38 cellular contexts compared by ENCODE assay signal in the genomic region with DNA sequence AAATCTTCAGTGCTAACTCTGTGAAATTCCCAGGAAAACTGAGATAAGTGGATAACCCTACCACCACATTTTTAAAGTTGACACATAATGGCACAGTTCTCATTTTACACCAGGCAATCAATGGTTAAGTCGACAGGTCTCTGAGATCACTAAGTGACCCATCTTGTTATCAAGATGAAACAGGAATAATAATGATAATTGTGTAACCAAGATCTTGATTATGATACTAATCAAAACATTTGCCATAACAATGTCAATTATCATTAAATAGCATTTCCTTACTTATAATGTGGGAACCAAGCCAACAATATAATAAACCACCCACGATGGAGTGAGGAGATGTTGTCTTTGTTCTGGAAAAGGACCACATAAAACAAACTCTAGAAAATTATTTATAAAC.
"Had no signal": no experiment of that assay in that cellular context is flagged by ENCODE, and none has a peak within 500 bp of the region (broad histone marks: within the 10 kb centered on the region; RNA-seq: fewer than 3 reads in every experiment).

No MANE protein-coding gene starts in this region.

- H3K9me3 ChIP-seq: adrenal gland had no signal

- H3K27ac Mint-ChIP-seq: activated B cell treated with CpG ODN at 0.5 μM for 24 hours; activated CD4-positive, alpha-beta memory T cell treated with anti-CD3 and anti-CD28 coated beads for 36 hours; activated CD4-positive, alpha-beta T cell treated with anti-CD3 and anti-CD28 coated beads, Interleukin-2, amount 10 ng/mL, durations not matched to agents 24 days and 14 days; activated CD8-positive, alpha-beta T cell treated with anti-CD3 and anti-CD28 coated beads for 36 hours; activated naive CD4-positive, alpha-beta T cell treated with anti-CD3 and anti-CD28 coated beads for 36 hours; activated naive CD4-positive, alpha-beta T cell treated with anti-CD3 and anti-CD28 coated beads, Interleukin-2, amount 50 U/mL, for 72 hours; activated naive CD8-positive, alpha-beta T cell treated with anti-CD3 and anti-CD28 coated beads for 36 hours; activated T-cell treated with anti-CD3 and anti-CD28 coated beads, Interleukin-2, amount 50 U/mL, for 72 hours; activated T-helper 1 cell treated with anti-CD3 and anti-CD28 coated beads, Interleukin-12 subunit alpha, Interleukin-12 subunit beta, Interleukin-2, Interleukin-4 antibody, amounts not matched to agents 30 ng/mL and 10 ng/mL and 1 ng/mL, durations not matched to agents 14 hours and 24 hours and 36 hours; activated T-helper 17 cell treated with anti-CD3 and anti-CD28 coated beads, Interleukin-2, amount 50 U/mL, for 72 hours; brain; T-helper 1 cell treated with Interleukin-12 subunit alpha and Interleukin-12 subunit beta and Interleukin-4 antibody, amounts not matched to agents 30 μg/mL and 1 μg/mL, for 36 hours; T-helper 2 cell treated with Interferon-gamma antibody and Interleukin-4, amounts not matched to agents 5 μg/mL and 100 μg/mL, for 36 hours had no signal

- H3K27me3 ChIP-seq: adrenal gland, cardiac muscle cell had no signal

- ATAC-seq: activated CD8-positive, alpha-beta T cell treated with anti-CD3 and anti-CD28 coated beads for 36 hours; activated naive CD4-positive, alpha-beta T cell treated with anti-CD3 and anti-CD28 coated beads, Interleukin-2, amount 50 U/mL, for 72 hours; activated T-cell treated with anti-CD3 and anti-CD28 coated beads, Interleukin-2, amount 50 U/mL, for 4 hours; activated T-cell treated with anti-CD3 and anti-CD28 coated beads, Interleukin-2, amount 50 U/mL, for 72 hours; activated T-helper 17 cell treated with anti-CD3 and anti-CD28 coated beads, Interleukin-2, amount 50 U/mL, for 72 hours had no signal

- DNase-seq: activated B cell treated with CpG ODN at 0.5 μM for 24 hours; activated CD4-positive, alpha-beta memory T cell treated with anti-CD3 and anti-CD28 coated beads for 36 hours; activated CD4-positive, alpha-beta T cell treated with anti-CD3 and anti-CD28 coated beads for 4 hours; activated CD4-positive, alpha-beta T cell treated with anti-CD3 and anti-CD28 coated beads, Interleukin-2, amount 10 ng/mL, durations not matched to agents 24 days and 14 days; activated CD4-positive, alpha-beta T cell treated with anti-CD3 and anti-CD28 coated beads, Interleukin-2, amount 50 U/mL, for 1 hour; activated CD4-positive, alpha-beta T cell treated with anti-CD3 and anti-CD28 coated beads, Interleukin-2, amount 50 U/mL, for 4 hours; activated CD4-positive, CD25-positive, alpha-beta regulatory T cell treated with anti-CD3 and anti-CD28 coated beads, Interleukin-2, amount 50 U/mL, for 72 hours; activated CD8-positive, alpha-beta memory T cell treated with anti-CD3 and anti-CD28 coated beads, Interleukin-2, amount 50 U/mL, for 4 hours; activated CD8-positive, alpha-beta T cell treated with anti-CD3 and anti-CD28 coated beads for 36 hours; activated effector memory CD4-positive, alpha-beta T cell treated with anti-CD3 and anti-CD28 coated beads, Interleukin-2, amount 50 U/mL, for 16 hours; activated gamma-delta T cell treated with Interleukin-2 at 50 U/mL for 16 hours; activated naive CD4-positive, alpha-beta T cell; activated naive CD4-positive, alpha-beta T cell treated with anti-CD3 and anti-CD28 coated beads for 36 hours; activated naive CD4-positive, alpha-beta T cell treated with anti-CD3 and anti-CD28 coated beads, Interleukin-2, amount 50 U/mL, for 16 hours; activated naive CD8-positive, alpha-beta T cell treated with anti-CD3 and anti-CD28 coated beads for 36 hours; activated T-cell treated with anti-CD3 and anti-CD28 coated beads for 4 hours; activated T-cell treated with anti-CD3 and anti-CD28 coated beads, Interleukin-2, amount 50 U/mL, for 1 hour; activated T-cell treated with anti-CD3 and anti-CD28 coated beads, Interleukin-2, amount 50 U/mL, for 4 hours; activated T-cell treated with anti-CD3 and anti-CD28 coated beads, Interleukin-2, amount 50 U/mL, for 72 hours; adrenal gland; amniotic stem cell; aorta; caudate nucleus; cerebellar nuclear complex; T-helper 2 cell; T-helper 9 cell had no signal

- H3K36me3 ChIP-seq: adrenal gland, cardiac muscle cell had no signal

- H3K27me3 Mint-ChIP-seq: activated B cell treated with CpG ODN at 0.5 μM for 24 hours; activated CD4-positive, alpha-beta memory T cell treated with anti-CD3 and anti-CD28 coated beads for 36 hours; activated CD4-positive, alpha-beta T cell treated with anti-CD3 and anti-CD28 coated beads, Interleukin-2, amount 10 ng/mL, durations not matched to agents 24 days and 14 days; activated CD8-positive, alpha-beta T cell treated with anti-CD3 and anti-CD28 coated beads for 36 hours; activated naive CD8-positive, alpha-beta T cell treated with anti-CD3 and anti-CD28 coated beads for 36 hours; activated T-helper 17 cell treated with anti-CD3 and anti-CD28 coated beads, Interleukin-2, amount 50 U/mL, for 72 hours; brain; central memory CD8-positive, alpha-beta T cell had no signal

- H3K27ac ChIP-seq: adrenal gland, cardiac muscle cell, VCaP had no signal

- H3K36me3 Mint-ChIP-seq: activated CD4-positive, alpha-beta memory T cell treated with anti-CD3 and anti-CD28 coated beads for 36 hours; activated naive CD4-positive, alpha-beta T cell treated with anti-CD3 and anti-CD28 coated beads, Interleukin-2, amount 50 U/mL, for 72 hours; activated naive CD8-positive, alpha-beta T cell treated with anti-CD3 and anti-CD28 coated beads for 36 hours; brain had no signal

- H3K4me1 Mint-ChIP-seq: activated B cell treated with CpG ODN at 0.5 μM for 24 hours; activated CD4-positive, alpha-beta T cell treated with anti-CD3 and anti-CD28 coated beads, Interleukin-2, amount 10 ng/mL, durations not matched to agents 24 days and 14 days; activated naive CD8-positive, alpha-beta T cell treated with anti-CD3 and anti-CD28 coated beads for 36 hours; activated T-helper 17 cell treated with anti-CD3 and anti-CD28 coated beads, Interleukin-2, amount 50 U/mL, for 72 hours; brain; central memory CD8-positive, alpha-beta T cell had no signal

- H3K9me3 Mint-ChIP-seq: activated B cell treated with CpG ODN at 0.5 μM for 24 hours; activated CD4-positive, alpha-beta T cell treated with anti-CD3 and anti-CD28 coated beads, Interleukin-2, amount 10 ng/mL, durations not matched to agents 24 days and 14 days; activated CD8-positive, alpha-beta T cell treated with anti-CD3 and anti-CD28 coated beads for 36 hours; activated naive CD4-positive, alpha-beta T cell treated with anti-CD3 and anti-CD28 coated beads for 36 hours; activated naive CD8-positive, alpha-beta T cell treated with anti-CD3 and anti-CD28 coated beads for 36 hours; activated T-cell treated with anti-CD3 and anti-CD28 coated beads, Interleukin-2, amount 50 U/mL, for 72 hours; activated T-helper 1 cell treated with anti-CD3 and anti-CD28 coated beads, Interleukin-12 subunit alpha, Interleukin-12 subunit beta, Interleukin-2, Interleukin-4 antibody, amounts not matched to agents 30 ng/mL and 10 ng/mL and 1 ng/mL, durations not matched to agents 14 hours and 24 hours and 36 hours; T-helper 1 cell treated with Interleukin-12 subunit alpha and Interleukin-12 subunit beta and Interleukin-4 antibody, amounts not matched to agents 30 μg/mL and 1 μg/mL, for 36 hours; T-helper 2 cell treated with Interferon-gamma antibody and Interleukin-4, amounts not matched to agents 5 μg/mL and 100 μg/mL, for 36 hours had no signal

- H3K4me3 Mint-ChIP-seq: activated B cell treated with CpG ODN at 0.5 μM for 24 hours; activated CD4-positive, alpha-beta memory T cell treated with anti-CD3 and anti-CD28 coated beads for 36 hours; activated CD4-positive, alpha-beta T cell treated with anti-CD3 and anti-CD28 coated beads, Interleukin-2, amount 10 ng/mL, durations not matched to agents 24 days and 14 days; activated CD8-positive, alpha-beta T cell treated with anti-CD3 and anti-CD28 coated beads for 36 hours; activated naive CD4-positive, alpha-beta T cell treated with anti-CD3 and anti-CD28 coated beads for 36 hours; activated naive CD8-positive, alpha-beta T cell treated with anti-CD3 and anti-CD28 coated beads for 36 hours; activated T-cell treated with anti-CD3 and anti-CD28 coated beads, Interleukin-2, amount 50 U/mL, for 4 hours; activated T-cell treated with anti-CD3 and anti-CD28 coated beads, Interleukin-2, amount 50 U/mL, for 72 hours; activated T-helper 1 cell treated with anti-CD3 and anti-CD28 coated beads, Interleukin-12 subunit alpha, Interleukin-12 subunit beta, Interleukin-2, Interleukin-4 antibody, amounts not matched to agents 30 ng/mL and 10 ng/mL and 1 ng/mL, durations not matched to agents 14 hours and 24 hours and 36 hours; activated T-helper 17 cell treated with anti-CD3 and anti-CD28 coated beads, Interleukin-2, amount 50 U/mL, for 72 hours; brain; central memory CD8-positive, alpha-beta T cell; T-helper 1 cell treated with Interleukin-12 subunit alpha and Interleukin-12 subunit beta and Interleukin-4 antibody, amounts not matched to agents 30 μg/mL and 1 μg/mL, for 36 hours; T-helper 2 cell treated with Interferon-gamma antibody and Interleukin-4, amounts not matched to agents 5 μg/mL and 100 μg/mL, for 36 hours had no signal

- H3K4me3 ChIP-seq: adrenal gland, cardiac muscle cell had no signal

- FAIRE-seq: astrocyte, bronchial epithelial cell, TTC549 had no signal
